Comparison of ENCODE assay signal across 1 cellular context in the genomic region with DNA sequence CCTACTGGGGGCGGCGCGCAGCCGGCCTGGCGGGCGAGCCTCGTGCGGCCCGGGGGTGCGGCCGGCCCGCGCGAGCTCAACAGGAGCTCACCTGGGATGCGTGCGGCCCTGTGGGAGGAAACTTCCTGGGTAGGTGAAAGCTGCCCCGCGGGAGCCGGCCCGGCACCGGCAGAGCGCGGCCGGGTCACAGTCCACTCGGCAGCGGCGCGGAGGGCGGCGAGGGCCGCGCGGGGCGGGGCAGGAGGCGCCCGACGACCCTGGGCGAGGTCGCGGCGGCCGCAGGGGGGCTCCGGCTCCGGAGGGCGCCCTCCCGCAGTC.
A peak's percentile ranks its signal among the peaks of the same experiment; 100 is the strongest.
TF ChIP-seq lines count a peak whose summit lies in the region.

No MANE protein-coding gene starts in this region.

TF ChIP-seq in K562, 482 proteins besides CTCF, POLR2A, EP300 and RAD21 (continued from another document and continues in another):
- TF ChIP-seq SAP30 (IDR thresholded peaks at IDR 0.05; ENCODE audit: borderline replicate concordance, insufficient read depth, low read depth, low read length, poor library complexity, severe bottlenecking) = peak; percentile 39
- no peak for TF ChIP-seq CBX3 (IDR thresholded peaks at IDR 0.05; ENCODE audit: borderline replicate concordance in 1 of 2, low read length in 2 of 2)
- TF ChIP-seq ZNF696 (CRISPR knock-in tag; conservative IDR thresholded peaks at IDR 0.05) = no peak
- no peak for TF ChIP-seq SRSF3 (IDR thresholded peaks at IDR 0.05; ENCODE audit: insufficient read depth, low read length)
- TF ChIP-seq TEAD2 (tag; IDR thresholded peaks at IDR 0.05) = no peak
- TF ChIP-seq NRF1 (conservative IDR thresholded peaks at IDR 0.05 in 1 of 2, IDR thresholded peaks at IDR 0.05 in 1 of 2) = no peak; a peak in 2 of 4 replicates
- no peak for TF ChIP-seq L3MBTL2 (IDR thresholded peaks at IDR 0.05)
- no peak for TF ChIP-seq ZBTB1 (CRISPR knock-in tag; IDR thresholded peaks at IDR 0.05; ENCODE audit: borderline replicate concordance, low read depth)
- TF ChIP-seq HIVEP1 (CRISPR knock-in tag; IDR thresholded peaks at IDR 0.05) = no peak
- no peak for TF ChIP-seq HDAC8 (tag; IDR thresholded peaks at IDR 0.05)
- TF ChIP-seq ZNF707 (CRISPR knock-in tag; conservative IDR thresholded peaks at IDR 0.05) = no peak
- no peak for TF ChIP-seq KDM4B (IDR thresholded peaks at IDR 0.05; ENCODE audit: borderline replicate concordance in 2 of 2, low read depth in 1 of 2)
- no peak for TF ChIP-seq KLF16 (IDR thresholded peaks at IDR 0.05)
- TF ChIP-seq POU5F1 (IDR thresholded peaks at IDR 0.05; ENCODE audit: borderline replicate concordance, low read depth, low read length, partially characterized antibody) = no peak
- no peak for TF ChIP-seq PTTG1 (tag; IDR thresholded peaks at IDR 0.05; ENCODE audit: low read depth)
- no peak for TF ChIP-seq BHLHE40 (IDR thresholded peaks at IDR 0.05; ENCODE audit: low read length)
- no peak for TF ChIP-seq NR1H2 (CRISPR knock-in tag; IDR thresholded peaks at IDR 0.05)
- no peak for TF ChIP-seq TBL1XR1 (IDR thresholded peaks at IDR 0.05; ENCODE audit: low read length in 2 of 2)
- TF ChIP-seq ZBTB17 (CRISPR knock-in tag; IDR thresholded peaks at IDR 0.05) = 0 out of 2 replicates have a peak, but pooled peaks have one; percentile 9
- TF ChIP-seq SIX5 (IDR thresholded peaks at IDR 0.05; ENCODE audit: borderline replicate concordance in 1 of 2, insufficient read depth in 1 of 2, low read depth in 1 of 2, low read length in 2 of 2) = no peak
- TF ChIP-seq JUND (IDR thresholded peaks at IDR 0.05; ENCODE audit: borderline replicate concordance, low read depth, low read length) = no peak
- no peak for TF ChIP-seq JUND (tag; IDR thresholded peaks at IDR 0.05; ENCODE audit: borderline replicate concordance, low read depth, low read length)
- TF ChIP-seq SMAD1 (IDR thresholded peaks at IDR 0.05; ENCODE audit: low read depth, low read length, partially characterized antibody) = no peak
- TF ChIP-seq ELF2 (CRISPR knock-in tag; IDR thresholded peaks at IDR 0.05) = no peak
- peak in 1 of 2 experiments; percentile 59; a peak in 1 of 4 replicates for TF ChIP-seq MAZ (CRISPR knock-in tag; conservative IDR thresholded peaks at IDR 0.05 in 1 of 2, IDR thresholded peaks at IDR 0.05 in 1 of 2)
- TF ChIP-seq ZNF778 (CRISPR knock-in tag; IDR thresholded peaks at IDR 0.05) = no peak
- TF ChIP-seq, protein P1, sequence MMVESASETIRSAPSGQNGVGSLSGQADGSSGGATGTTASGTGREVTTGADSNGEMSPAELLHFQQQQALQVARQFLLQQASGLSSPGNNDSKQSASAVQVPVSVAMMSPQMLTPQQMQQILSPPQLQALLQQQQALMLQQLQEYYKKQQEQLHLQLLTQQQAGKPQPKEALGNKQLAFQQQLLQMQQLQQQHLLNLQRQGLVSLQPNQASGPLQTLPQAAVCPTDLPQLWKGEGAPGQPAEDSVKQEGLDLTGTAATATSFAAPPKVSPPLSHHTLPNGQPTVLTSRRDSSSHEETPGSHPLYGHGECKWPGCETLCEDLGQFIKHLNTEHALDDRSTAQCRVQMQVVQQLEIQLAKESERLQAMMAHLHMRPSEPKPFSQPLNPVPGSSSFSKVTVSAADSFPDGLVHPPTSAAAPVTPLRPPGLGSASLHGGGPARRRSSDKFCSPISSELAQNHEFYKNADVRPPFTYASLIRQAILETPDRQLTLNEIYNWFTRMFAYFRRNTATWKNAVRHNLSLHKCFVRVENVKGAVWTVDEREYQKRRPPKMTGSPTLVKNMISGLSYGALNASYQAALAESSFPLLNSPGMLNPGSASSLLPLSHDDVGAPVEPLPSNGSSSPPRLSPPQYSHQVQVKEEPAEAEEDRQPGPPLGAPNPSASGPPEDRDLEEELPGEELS (CRISPR knock-in tag; IDR thresholded peaks at IDR 0.05; ENCODE audit: borderline replicate concordance) = no peak
- TF ChIP-seq ZNF239 (CRISPR knock-in tag; IDR thresholded peaks at IDR 0.05) = no peak
- TF ChIP-seq MTA3 (IDR thresholded peaks at IDR 0.05; ENCODE audit: borderline replicate concordance) = no peak
- TF ChIP-seq, protein P2, sequence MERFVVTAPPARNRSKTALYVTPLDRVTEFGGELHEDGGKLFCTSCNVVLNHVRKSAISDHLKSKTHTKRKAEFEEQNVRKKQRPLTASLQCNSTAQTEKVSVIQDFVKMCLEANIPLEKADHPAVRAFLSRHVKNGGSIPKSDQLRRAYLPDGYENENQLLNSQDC (CRISPR knock-in tag; IDR thresholded peaks at IDR 0.05) = no peak
- TF ChIP-seq, protein P3, sequence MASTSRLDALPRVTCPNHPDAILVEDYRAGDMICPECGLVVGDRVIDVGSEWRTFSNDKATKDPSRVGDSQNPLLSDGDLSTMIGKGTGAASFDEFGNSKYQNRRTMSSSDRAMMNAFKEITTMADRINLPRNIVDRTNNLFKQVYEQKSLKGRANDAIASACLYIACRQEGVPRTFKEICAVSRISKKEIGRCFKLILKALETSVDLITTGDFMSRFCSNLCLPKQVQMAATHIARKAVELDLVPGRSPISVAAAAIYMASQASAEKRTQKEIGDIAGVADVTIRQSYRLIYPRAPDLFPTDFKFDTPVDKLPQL (IDR thresholded peaks at IDR 0.05; ENCODE audit: extremely low read depth, insufficient read length) = no peak
- TF ChIP-seq PML (IDR thresholded peaks at IDR 0.05; ENCODE audit: low read length) = no peak
- no peak for TF ChIP-seq ZNF436 (CRISPR knock-in tag; IDR thresholded peaks at IDR 0.05)
- TF ChIP-seq U2AF1 (optimal IDR thresholded peaks at IDR 0.05; ENCODE audit: low read depth, low read length) = no peak
- no peak for TF ChIP-seq KAT2B (IDR thresholded peaks at IDR 0.05; ENCODE audit: low read depth, low read length)
- no peak for TF ChIP-seq ETV1 (tag; conservative IDR thresholded peaks at IDR 0.05; ENCODE audit: low read depth)
- TF ChIP-seq, protein P4, sequence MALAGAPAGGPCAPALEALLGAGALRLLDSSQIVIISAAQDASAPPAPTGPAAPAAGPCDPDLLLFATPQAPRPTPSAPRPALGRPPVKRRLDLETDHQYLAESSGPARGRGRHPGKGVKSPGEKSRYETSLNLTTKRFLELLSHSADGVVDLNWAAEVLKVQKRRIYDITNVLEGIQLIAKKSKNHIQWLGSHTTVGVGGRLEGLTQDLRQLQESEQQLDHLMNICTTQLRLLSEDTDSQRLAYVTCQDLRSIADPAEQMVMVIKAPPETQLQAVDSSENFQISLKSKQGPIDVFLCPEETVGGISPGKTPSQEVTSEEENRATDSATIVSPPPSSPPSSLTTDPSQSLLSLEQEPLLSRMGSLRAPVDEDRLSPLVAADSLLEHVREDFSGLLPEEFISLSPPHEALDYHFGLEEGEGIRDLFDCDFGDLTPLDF (CRISPR knock-in tag; IDR thresholded peaks at IDR 0.05) = no peak
- TF ChIP-seq, protein P5, sequence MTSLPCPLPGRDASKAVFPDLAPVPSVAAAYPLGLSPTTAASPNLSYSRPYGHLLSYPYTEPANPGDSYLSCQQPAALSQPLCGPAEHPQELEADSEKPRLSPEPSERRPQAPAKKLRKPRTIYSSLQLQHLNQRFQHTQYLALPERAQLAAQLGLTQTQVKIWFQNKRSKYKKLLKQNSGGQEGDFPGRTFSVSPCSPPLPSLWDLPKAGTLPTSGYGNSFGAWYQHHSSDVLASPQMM (CRISPR knock-in tag; IDR thresholded peaks at IDR 0.05) = no peak
- TF ChIP-seq HSF4 (CRISPR knock-in tag; IDR thresholded peaks at IDR 0.05; ENCODE audit: borderline replicate concordance) = no peak
- no peak for TF ChIP-seq MECOM (CRISPR knock-in tag; IDR thresholded peaks at IDR 0.05)
- no peak for TF ChIP-seq BDP1 (IDR thresholded peaks at IDR 0.05; ENCODE audit: insufficient read depth, insufficient read length)
- TF ChIP-seq ZNF133 (CRISPR knock-in tag; IDR thresholded peaks at IDR 0.05) = no peak
- TF ChIP-seq GTF2E2 (tag; IDR thresholded peaks at IDR 0.05) = no peak
- TF ChIP-seq, protein P6, sequence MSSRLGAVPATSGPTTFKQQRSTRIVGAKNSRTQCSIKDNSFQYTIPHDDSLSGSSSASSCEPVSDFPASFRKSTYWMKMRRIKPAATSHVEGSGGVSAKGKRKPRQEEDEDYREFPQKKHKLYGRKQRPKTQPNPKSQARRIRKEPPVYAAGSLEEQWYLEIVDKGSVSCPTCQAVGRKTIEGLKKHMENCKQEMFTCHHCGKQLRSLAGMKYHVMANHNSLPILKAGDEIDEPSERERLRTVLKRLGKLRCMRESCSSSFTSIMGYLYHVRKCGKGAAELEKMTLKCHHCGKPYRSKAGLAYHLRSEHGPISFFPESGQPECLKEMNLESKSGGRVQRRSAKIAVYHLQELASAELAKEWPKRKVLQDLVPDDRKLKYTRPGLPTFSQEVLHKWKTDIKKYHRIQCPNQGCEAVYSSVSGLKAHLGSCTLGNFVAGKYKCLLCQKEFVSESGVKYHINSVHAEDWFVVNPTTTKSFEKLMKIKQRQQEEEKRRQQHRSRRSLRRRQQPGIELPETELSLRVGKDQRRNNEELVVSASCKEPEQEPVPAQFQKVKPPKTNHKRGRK (tag; IDR thresholded peaks at IDR 0.05) = no peak
- no peak for TF ChIP-seq SREBF1 (IDR thresholded peaks at IDR 0.05; ENCODE audit: borderline replicate concordance, low read depth, low read length)
- TF ChIP-seq, protein P7, sequence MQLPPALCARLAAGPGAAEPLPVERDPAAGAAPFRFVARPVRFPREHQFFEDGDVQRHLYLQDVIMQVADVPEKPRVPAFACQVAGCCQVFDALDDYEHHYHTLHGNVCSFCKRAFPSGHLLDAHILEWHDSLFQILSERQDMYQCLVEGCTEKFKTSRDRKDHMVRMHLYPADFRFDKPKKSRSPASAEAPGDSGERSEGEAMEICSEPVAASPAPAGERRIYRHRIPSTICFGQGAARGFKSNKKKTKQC (CRISPR knock-in tag; IDR thresholded peaks at IDR 0.05) = no peak
- no peak for TF ChIP-seq XRCC4 (IDR thresholded peaks at IDR 0.05; ENCODE audit: extremely low read depth, insufficient read depth, insufficient read length)
- TF ChIP-seq ADNP (tag; IDR thresholded peaks at IDR 0.05) = no peak
- TF ChIP-seq, protein P8, sequence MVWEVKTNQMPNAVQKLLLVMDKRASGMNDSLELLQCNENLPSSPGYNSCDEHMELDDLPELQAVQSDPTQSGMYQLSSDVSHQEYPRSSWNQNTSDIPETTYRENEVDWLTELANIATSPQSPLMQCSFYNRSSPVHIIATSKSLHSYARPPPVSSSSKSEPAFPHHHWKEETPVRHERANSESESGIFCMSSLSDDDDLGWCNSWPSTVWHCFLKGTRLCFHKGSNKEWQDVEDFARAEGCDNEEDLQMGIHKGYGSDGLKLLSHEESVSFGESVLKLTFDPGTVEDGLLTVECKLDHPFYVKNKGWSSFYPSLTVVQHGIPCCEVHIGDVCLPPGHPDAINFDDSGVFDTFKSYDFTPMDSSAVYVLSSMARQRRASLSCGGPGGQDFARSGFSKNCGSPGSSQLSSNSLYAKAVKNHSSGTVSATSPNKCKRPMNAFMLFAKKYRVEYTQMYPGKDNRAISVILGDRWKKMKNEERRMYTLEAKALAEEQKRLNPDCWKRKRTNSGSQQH (CRISPR knock-in tag; IDR thresholded peaks at IDR 0.05) = no peak
- TF ChIP-seq PHF21A (IDR thresholded peaks at IDR 0.05; ENCODE audit: borderline replicate concordance, low read depth) = no peak
- TF ChIP-seq, protein P9, sequence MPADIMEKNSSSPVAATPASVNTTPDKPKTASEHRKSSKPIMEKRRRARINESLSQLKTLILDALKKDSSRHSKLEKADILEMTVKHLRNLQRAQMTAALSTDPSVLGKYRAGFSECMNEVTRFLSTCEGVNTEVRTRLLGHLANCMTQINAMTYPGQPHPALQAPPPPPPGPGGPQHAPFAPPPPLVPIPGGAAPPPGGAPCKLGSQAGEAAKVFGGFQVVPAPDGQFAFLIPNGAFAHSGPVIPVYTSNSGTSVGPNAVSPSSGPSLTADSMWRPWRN (IDR thresholded peaks at IDR 0.05; ENCODE audit: low read depth) = no peak
- TF ChIP-seq, protein P10, sequence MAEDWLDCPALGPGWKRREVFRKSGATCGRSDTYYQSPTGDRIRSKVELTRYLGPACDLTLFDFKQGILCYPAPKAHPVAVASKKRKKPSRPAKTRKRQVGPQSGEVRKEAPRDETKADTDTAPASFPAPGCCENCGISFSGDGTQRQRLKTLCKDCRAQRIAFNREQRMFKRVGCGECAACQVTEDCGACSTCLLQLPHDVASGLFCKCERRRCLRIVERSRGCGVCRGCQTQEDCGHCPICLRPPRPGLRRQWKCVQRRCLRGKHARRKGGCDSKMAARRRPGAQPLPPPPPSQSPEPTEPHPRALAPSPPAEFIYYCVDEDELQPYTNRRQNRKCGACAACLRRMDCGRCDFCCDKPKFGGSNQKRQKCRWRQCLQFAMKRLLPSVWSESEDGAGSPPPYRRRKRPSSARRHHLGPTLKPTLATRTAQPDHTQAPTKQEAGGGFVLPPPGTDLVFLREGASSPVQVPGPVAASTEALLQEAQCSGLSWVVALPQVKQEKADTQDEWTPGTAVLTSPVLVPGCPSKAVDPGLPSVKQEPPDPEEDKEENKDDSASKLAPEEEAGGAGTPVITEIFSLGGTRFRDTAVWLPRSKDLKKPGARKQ (CRISPR knock-in tag; IDR thresholded peaks at IDR 0.05) = no peak
- TF ChIP-seq HDAC6 (IDR thresholded peaks at IDR 0.05; ENCODE audit: low read depth, low read length) = no peak
- TF ChIP-seq KDM5B (IDR thresholded peaks at IDR 0.05; ENCODE audit: insufficient replicate concordance, low read depth, low read length) = no peak
- TF ChIP-seq XRCC5 (IDR thresholded peaks at IDR 0.05; ENCODE audit: low read depth, low read length) = no peak
- TF ChIP-seq NFYB (IDR thresholded peaks at IDR 0.05; ENCODE audit: extremely low read depth, insufficient read length) = no peak
- no peak for TF ChIP-seq NFATC3 (IDR thresholded peaks at IDR 0.05)
- no peak for TF ChIP-seq SLC30A9 (CRISPR knock-in tag; IDR thresholded peaks at IDR 0.05)
- no peak for TF ChIP-seq TCF3 (CRISPR knock-in tag; IDR thresholded peaks at IDR 0.05)
- TF ChIP-seq ZNF232 (CRISPR knock-in tag; IDR thresholded peaks at IDR 0.05) = no peak
- TF ChIP-seq ZNF589 (CRISPR knock-in tag; IDR thresholded peaks at IDR 0.05; ENCODE audit: low read depth) = no peak
- TF ChIP-seq TEAD4 (IDR thresholded peaks at IDR 0.05; ENCODE audit: low read length) = no peak
- TF ChIP-seq TEAD4 (CRISPR knock-in tag; IDR thresholded peaks at IDR 0.05; ENCODE audit: borderline replicate concordance) = 0 out of 2 replicates have a peak, but pooled peaks have one; percentile 7
- no peak for TF ChIP-seq STAG1 (CRISPR knock-in tag; IDR thresholded peaks at IDR 0.05; ENCODE audit: borderline replicate concordance)
- no peak for TF ChIP-seq TOE1 (IDR thresholded peaks at IDR 0.05; ENCODE audit: borderline replicate concordance)
- TF ChIP-seq TOE1 (CRISPR knock-in tag; IDR thresholded peaks at IDR 0.05; ENCODE audit: borderline replicate concordance, low read depth) = no peak
- no peak for TF ChIP-seq ZFP36 (IDR thresholded peaks at IDR 0.05; ENCODE audit: low read depth, low read length, partially characterized antibody)
- TF ChIP-seq ZNF644 (tag; IDR thresholded peaks at IDR 0.05; ENCODE audit: low read depth) = no peak
- TF ChIP-seq TAL1 (IDR thresholded peaks at IDR 0.05) = no peak
- TF ChIP-seq DIDO1 (tag; IDR thresholded peaks at IDR 0.05; ENCODE audit: low read depth) = no peak
- TF ChIP-seq BCL6 (CRISPR knock-in tag; IDR thresholded peaks at IDR 0.05) = no peak
- no peak for TF ChIP-seq DNMT1 (IDR thresholded peaks at IDR 0.05)
- peak; percentile 23; the same call in 1 of the 2 replicates for TF ChIP-seq ZBED1 (IDR thresholded peaks at IDR 0.05)
- TF ChIP-seq ZNF764 (CRISPR knock-in tag; IDR thresholded peaks at IDR 0.05; ENCODE audit: low read depth) = no peak
- TF ChIP-seq ZNF143 (CRISPR knock-in tag; IDR thresholded peaks at IDR 0.05) = no peak
- peak; percentile 17; the same call in 1 of the 2 replicates for TF ChIP-seq FOXJ2 (tag; IDR thresholded peaks at IDR 0.05)
- no peak for TF ChIP-seq PTRF (tag; IDR thresholded peaks at IDR 0.05)
